In genomic region chr1:205141236-205142104, GRCh38 we compare ENCODE assay signal across 1 cellular context.
TF ChIP-seq lines count a peak whose summit lies in the region.

No MANE protein-coding gene starts in this region.

TF ChIP-seq in K562, 482 proteins besides CTCF, POLR2A, EP300 and RAD21 (continued from another document and continues in another):
- TF ChIP-seq ZC3H8 (IDR thresholded peaks at IDR 0.05) (no peak), TCF7 (IDR thresholded peaks at IDR 0.05; ENCODE audit: borderline replicate concordance) (no peak), TRIM28 (IDR thresholded peaks at IDR 0.05) (0 out of 2 replicates have a peak, but pooled peaks have one; percentile 15), HMBOX1 (IDR thresholded peaks at IDR 0.05) (peak; percentile 79), CHAMP1 (IDR thresholded peaks at IDR 0.05) (no peak), PHF21A (IDR thresholded peaks at IDR 0.05; ENCODE audit: borderline replicate concordance, low read depth) (peak; percentile 41; the same call in 1 of the 2 replicates), ATF7 (IDR thresholded peaks at IDR 0.05) (peak; percentile 51; the same call in 1 of the 2 replicates), MAZ (CRISPR knock-in tag; conservative IDR thresholded peaks at IDR 0.05 in 1 of 2, IDR thresholded peaks at IDR 0.05 in 1 of 2) (no peak), CTBP1 (IDR thresholded peaks at IDR 0.05; ENCODE audit: borderline replicate concordance) (no peak; the same call in 1 of the 2 replicates), SIN3A (IDR thresholded peaks at IDR 0.05; ENCODE audit: borderline replicate concordance in 2 of 2, control insufficient read depth in 1 of 2, low read depth in 2 of 2, low read length in 2 of 2) (no peak), NR2F6 (CRISPR knock-in tag; IDR thresholded peaks at IDR 0.05) (no peak), ZNF507 (tag; conservative IDR thresholded peaks at IDR 0.05) (no peak), JUND (IDR thresholded peaks at IDR 0.05; ENCODE audit: borderline replicate concordance, low read depth, low read length) (no peak), JUND (tag; IDR thresholded peaks at IDR 0.05; ENCODE audit: borderline replicate concordance, low read depth, low read length) (peak; percentile 22; the same call in 1 of the 3 replicates), SRSF3 (IDR thresholded peaks at IDR 0.05; ENCODE audit: insufficient read depth, low read length) (no peak), ZNF561 (CRISPR knock-in tag; conservative IDR thresholded peaks at IDR 0.05) (no peak), ADNP (tag; IDR thresholded peaks at IDR 0.05) (no peak), E2F6 (IDR thresholded peaks at IDR 0.05; ENCODE audit: borderline replicate concordance in 1 of 2, extremely low read depth in 1 of 2, insufficient read depth in 1 of 2, insufficient read length in 1 of 2, low read depth in 1 of 2, low read length in 1 of 2, poor library complexity in 1 of 2, severe bottlenecking in 1 of 2) (no peak), MYNN (IDR thresholded peaks at IDR 0.05) (0 out of 2 replicates have a peak, but pooled peaks have one; percentile 35), MYNN (CRISPR knock-in tag; IDR thresholded peaks at IDR 0.05) (no peak), ZNF121 (CRISPR knock-in tag; conservative IDR thresholded peaks at IDR 0.05) (no peak)
- TF ChIP-seq, protein P1, sequence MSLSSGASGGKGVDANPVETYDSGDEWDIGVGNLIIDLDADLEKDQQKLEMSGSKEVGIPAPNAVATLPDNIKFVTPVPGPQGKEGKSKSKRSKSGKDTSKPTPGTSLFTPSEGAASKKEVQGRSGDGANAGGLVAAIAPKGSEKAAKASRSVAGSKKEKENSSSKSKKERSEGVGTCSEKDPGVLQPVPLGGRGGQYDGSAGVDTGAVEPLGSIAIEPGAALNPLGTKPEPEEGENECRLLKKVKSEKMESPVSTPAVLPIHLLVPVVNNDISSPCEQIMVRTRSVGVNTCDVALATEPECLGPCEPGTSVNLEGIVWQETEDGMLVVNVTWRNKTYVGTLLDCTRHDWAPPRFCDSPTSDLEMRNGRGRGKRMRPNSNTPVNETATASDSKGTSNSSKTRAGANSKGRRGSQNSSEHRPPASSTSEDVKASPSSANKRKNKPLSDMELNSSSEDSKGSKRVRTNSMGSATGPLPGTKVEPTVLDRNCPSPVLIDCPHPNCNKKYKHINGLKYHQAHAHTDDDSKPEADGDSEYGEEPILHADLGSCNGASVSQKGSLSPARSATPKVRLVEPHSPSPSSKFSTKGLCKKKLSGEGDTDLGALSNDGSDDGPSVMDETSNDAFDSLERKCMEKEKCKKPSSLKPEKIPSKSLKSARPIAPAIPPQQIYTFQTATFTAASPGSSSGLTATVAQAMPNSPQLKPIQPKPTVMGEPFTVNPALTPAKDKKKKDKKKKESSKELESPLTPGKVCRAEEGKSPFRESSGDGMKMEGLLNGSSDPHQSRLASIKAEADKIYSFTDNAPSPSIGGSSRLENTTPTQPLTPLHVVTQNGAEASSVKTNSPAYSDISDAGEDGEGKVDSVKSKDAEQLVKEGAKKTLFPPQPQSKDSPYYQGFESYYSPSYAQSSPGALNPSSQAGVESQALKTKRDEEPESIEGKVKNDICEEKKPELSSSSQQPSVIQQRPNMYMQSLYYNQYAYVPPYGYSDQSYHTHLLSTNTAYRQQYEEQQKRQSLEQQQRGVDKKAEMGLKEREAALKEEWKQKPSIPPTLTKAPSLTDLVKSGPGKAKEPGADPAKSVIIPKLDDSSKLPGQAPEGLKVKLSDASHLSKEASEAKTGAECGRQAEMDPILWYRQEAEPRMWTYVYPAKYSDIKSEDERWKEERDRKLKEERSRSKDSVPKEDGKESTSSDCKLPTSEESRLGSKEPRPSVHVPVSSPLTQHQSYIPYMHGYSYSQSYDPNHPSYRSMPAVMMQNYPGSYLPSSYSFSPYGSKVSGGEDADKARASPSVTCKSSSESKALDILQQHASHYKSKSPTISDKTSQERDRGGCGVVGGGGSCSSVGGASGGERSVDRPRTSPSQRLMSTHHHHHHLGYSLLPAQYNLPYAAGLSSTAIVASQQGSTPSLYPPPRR (CRISPR knock-in tag; IDR thresholded peaks at IDR 0.05; ENCODE audit: borderline replicate concordance) = no peak
- TF ChIP-seq, protein P2, sequence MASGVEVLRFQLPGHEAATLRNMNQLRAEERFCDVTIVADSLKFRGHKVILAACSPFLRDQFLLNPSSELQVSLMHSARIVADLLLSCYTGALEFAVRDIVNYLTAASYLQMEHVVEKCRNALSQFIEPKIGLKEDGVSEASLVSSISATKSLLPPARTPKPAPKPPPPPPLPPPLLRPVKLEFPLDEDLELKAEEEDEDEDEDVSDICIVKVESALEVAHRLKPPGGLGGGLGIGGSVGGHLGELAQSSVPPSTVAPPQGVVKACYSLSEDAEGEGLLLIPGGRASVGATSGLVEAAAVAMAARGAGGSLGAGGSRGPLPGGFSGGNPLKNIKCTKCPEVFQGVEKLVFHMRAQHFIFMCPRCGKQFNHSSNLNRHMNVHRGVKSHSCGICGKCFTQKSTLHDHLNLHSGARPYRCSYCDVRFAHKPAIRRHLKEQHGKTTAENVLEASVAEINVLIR (CRISPR knock-in tag; IDR thresholded peaks at IDR 0.05) = no peak
- TF ChIP-seq, protein P3, sequence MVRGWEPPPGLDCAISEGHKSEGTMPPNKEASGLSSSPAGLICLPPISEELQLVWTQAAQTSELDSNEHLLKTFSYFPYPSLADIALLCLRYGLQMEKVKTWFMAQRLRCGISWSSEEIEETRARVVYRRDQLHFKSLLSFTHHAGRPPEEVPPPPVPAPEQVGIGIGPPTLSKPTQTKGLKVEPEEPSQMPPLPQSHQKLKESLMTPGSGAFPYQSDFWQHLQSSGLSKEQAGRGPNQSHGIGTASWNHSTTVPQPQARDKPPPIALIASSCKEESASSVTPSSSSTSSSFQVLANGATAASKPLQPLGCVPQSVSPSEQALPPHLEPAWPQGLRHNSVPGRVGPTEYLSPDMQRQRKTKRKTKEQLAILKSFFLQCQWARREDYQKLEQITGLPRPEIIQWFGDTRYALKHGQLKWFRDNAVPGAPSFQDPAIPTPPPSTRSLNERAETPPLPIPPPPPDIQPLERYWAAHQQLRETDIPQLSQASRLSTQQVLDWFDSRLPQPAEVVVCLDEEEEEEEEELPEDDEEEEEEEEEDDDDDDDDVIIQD (CRISPR knock-in tag; IDR thresholded peaks at IDR 0.05) = no peak
- TF ChIP-seq, protein P4, sequence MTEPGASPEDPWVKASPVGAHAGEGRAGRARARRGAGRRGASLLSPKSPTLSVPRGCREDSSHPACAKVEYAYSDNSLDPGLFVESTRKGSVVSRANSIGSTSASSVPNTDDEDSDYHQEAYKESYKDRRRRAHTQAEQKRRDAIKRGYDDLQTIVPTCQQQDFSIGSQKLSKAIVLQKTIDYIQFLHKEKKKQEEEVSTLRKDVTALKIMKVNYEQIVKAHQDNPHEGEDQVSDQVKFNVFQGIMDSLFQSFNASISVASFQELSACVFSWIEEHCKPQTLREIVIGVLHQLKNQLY (CRISPR knock-in tag; conservative IDR thresholded peaks at IDR 0.05) = no peak
- TF ChIP-seq, protein P5, sequence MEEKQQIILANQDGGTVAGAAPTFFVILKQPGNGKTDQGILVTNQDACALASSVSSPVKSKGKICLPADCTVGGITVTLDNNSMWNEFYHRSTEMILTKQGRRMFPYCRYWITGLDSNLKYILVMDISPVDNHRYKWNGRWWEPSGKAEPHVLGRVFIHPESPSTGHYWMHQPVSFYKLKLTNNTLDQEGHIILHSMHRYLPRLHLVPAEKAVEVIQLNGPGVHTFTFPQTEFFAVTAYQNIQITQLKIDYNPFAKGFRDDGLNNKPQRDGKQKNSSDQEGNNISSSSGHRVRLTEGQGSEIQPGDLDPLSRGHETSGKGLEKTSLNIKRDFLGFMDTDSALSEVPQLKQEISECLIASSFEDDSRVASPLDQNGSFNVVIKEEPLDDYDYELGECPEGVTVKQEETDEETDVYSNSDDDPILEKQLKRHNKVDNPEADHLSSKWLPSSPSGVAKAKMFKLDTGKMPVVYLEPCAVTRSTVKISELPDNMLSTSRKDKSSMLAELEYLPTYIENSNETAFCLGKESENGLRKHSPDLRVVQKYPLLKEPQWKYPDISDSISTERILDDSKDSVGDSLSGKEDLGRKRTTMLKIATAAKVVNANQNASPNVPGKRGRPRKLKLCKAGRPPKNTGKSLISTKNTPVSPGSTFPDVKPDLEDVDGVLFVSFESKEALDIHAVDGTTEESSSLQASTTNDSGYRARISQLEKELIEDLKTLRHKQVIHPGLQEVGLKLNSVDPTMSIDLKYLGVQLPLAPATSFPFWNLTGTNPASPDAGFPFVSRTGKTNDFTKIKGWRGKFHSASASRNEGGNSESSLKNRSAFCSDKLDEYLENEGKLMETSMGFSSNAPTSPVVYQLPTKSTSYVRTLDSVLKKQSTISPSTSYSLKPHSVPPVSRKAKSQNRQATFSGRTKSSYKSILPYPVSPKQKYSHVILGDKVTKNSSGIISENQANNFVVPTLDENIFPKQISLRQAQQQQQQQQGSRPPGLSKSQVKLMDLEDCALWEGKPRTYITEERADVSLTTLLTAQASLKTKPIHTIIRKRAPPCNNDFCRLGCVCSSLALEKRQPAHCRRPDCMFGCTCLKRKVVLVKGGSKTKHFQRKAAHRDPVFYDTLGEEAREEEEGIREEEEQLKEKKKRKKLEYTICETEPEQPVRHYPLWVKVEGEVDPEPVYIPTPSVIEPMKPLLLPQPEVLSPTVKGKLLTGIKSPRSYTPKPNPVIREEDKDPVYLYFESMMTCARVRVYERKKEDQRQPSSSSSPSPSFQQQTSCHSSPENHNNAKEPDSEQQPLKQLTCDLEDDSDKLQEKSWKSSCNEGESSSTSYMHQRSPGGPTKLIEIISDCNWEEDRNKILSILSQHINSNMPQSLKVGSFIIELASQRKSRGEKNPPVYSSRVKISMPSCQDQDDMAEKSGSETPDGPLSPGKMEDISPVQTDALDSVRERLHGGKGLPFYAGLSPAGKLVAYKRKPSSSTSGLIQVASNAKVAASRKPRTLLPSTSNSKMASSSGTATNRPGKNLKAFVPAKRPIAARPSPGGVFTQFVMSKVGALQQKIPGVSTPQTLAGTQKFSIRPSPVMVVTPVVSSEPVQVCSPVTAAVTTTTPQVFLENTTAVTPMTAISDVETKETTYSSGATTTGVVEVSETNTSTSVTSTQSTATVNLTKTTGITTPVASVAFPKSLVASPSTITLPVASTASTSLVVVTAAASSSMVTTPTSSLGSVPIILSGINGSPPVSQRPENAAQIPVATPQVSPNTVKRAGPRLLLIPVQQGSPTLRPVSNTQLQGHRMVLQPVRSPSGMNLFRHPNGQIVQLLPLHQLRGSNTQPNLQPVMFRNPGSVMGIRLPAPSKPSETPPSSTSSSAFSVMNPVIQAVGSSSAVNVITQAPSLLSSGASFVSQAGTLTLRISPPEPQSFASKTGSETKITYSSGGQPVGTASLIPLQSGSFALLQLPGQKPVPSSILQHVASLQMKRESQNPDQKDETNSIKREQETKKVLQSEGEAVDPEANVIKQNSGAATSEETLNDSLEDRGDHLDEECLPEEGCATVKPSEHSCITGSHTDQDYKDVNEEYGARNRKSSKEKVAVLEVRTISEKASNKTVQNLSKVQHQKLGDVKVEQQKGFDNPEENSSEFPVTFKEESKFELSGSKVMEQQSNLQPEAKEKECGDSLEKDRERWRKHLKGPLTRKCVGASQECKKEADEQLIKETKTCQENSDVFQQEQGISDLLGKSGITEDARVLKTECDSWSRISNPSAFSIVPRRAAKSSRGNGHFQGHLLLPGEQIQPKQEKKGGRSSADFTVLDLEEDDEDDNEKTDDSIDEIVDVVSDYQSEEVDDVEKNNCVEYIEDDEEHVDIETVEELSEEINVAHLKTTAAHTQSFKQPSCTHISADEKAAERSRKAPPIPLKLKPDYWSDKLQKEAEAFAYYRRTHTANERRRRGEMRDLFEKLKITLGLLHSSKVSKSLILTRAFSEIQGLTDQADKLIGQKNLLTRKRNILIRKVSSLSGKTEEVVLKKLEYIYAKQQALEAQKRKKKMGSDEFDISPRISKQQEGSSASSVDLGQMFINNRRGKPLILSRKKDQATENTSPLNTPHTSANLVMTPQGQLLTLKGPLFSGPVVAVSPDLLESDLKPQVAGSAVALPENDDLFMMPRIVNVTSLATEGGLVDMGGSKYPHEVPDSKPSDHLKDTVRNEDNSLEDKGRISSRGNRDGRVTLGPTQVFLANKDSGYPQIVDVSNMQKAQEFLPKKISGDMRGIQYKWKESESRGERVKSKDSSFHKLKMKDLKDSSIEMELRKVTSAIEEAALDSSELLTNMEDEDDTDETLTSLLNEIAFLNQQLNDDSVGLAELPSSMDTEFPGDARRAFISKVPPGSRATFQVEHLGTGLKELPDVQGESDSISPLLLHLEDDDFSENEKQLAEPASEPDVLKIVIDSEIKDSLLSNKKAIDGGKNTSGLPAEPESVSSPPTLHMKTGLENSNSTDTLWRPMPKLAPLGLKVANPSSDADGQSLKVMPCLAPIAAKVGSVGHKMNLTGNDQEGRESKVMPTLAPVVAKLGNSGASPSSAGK (IDR thresholded peaks at IDR 0.05) = peak; percentile 74
